Comparison of ENCODE assay signal across 1 cellular context in genomic region chr7:130957140-130957513, GRCh38.
TF ChIP-seq lines count a peak whose summit lies in the region.

No MANE protein-coding gene starts in this region.

TF ChIP-seq in SK-N-SH, 30 proteins besides CTCF, POLR2A, EP300 and RAD21 (continued from another document):
- TF ChIP-seq ZBTB33 (IDR thresholded peaks at IDR 0.05; ENCODE audit: borderline replicate concordance, low read depth) (no peak), FOSL2 (IDR thresholded peaks at IDR 0.05; ENCODE audit: borderline replicate concordance, low read depth) (no peak), NRF1 (IDR thresholded peaks at IDR 0.05; ENCODE audit: low read depth, low read length) (no peak), SIN3A (IDR thresholded peaks at IDR 0.05; ENCODE audit: borderline replicate concordance, low read depth, low read length) (no peak), TCF12 (IDR thresholded peaks at IDR 0.05) (no peak), RFX5 (IDR thresholded peaks at IDR 0.05; ENCODE audit: low read length) (no peak), FOXM1 (IDR thresholded peaks at IDR 0.05; ENCODE audit: low read depth) (no peak)
